1 cellular context compared by ENCODE assay signal in the genomic region with DNA sequence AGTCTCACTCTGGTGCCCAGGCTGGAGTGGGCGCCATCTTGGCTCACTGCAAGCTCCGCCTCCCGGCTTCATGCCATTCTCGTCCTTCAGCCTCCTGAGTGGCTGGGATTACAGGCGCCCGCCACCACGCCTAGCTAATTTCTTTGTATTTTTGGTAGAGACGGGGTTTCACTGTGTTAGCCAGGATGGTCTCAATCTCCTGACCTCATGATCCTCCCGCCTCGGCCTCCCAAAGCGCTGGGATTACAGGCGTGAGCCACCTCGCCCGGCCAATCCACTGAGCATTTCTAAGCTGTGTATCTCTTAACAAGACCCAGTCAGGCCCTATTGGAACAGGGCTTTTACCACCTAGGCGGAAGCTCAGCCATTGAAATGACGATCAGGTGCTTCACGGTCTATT.
A peak's percentile ranks its signal among the peaks of the same experiment; 100 is the strongest.
TF ChIP-seq lines count a peak whose summit lies in the region.

No MANE protein-coding gene starts in this region.

TF ChIP-seq in HepG2, 621 proteins besides CTCF, POLR2A, EP300 and RAD21:
- TF ChIP-seq, protein P1, sequence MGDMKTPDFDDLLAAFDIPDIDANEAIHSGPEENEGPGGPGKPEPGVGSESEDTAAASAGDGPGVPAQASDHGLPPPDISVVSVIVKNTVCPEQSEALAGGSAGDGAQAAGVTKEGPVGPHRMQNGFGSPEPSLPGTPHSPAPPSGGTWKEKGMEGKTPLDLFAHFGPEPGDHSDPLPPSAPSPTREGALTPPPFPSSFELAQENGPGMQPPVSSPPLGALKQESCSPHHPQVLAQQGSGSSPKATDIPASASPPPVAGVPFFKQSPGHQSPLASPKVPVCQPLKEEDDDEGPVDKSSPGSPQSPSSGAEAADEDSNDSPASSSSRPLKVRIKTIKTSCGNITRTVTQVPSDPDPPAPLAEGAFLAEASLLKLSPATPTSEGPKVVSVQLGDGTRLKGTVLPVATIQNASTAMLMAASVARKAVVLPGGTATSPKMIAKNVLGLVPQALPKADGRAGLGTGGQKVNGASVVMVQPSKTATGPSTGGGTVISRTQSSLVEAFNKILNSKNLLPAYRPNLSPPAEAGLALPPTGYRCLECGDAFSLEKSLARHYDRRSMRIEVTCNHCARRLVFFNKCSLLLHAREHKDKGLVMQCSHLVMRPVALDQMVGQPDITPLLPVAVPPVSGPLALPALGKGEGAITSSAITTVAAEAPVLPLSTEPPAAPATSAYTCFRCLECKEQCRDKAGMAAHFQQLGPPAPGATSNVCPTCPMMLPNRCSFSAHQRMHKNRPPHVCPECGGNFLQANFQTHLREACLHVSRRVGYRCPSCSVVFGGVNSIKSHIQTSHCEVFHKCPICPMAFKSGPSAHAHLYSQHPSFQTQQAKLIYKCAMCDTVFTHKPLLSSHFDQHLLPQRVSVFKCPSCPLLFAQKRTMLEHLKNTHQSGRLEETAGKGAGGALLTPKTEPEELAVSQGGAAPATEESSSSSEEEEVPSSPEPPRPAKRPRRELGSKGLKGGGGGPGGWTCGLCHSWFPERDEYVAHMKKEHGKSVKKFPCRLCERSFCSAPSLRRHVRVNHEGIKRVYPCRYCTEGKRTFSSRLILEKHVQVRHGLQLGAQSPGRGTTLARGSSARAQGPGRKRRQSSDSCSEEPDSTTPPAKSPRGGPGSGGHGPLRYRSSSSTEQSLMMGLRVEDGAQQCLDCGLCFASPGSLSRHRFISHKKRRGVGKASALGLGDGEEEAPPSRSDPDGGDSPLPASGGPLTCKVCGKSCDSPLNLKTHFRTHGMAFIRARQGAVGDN (CRISPR knock-in tag; IDR thresholded peaks at IDR 0.05), result 0 out of 2 replicates have a peak, but pooled peaks have one; percentile 11
